24 cellular contexts compared by ENCODE assay signal in genomic region chr20:48339986-48340884, GRCh38.
DNase-seq lines count a peak whose midpoint lies in the region; ATAC-seq and TF ChIP-seq lines count a peak whose summit lies in the region.
"Had no signal": no experiment of that assay in that cellular context is flagged by ENCODE, and none has a peak within 500 bp of the region (broad histone marks: within the 10 kb centered on the region; RNA-seq: fewer than 3 reads in every experiment).

No MANE protein-coding gene starts in this region.

- H3K4me1 ChIP-seq in BLaER1 treated with 17β-estradiol and CSF1 and Interleukin-3, amounts not matched to agents 10 nM and 100 nM = peaks cover 10 to 54% (median 42%) of the 10 kb centered on the region in 10 experiments
- H3K4me1 ChIP-seq in PC-9 (replicated peaks; ENCODE audit: insufficient read depth) (peaks cover 18% of the 10 kb centered on the region), muscle layer of colon (ENCODE audit: insufficient read depth, low read length) (peaks cover 23% of the 10 kb centered on the region)

- H3K4me3 Mint-ChIP-seq in activated T-helper 2 cell treated with anti-CD3 and anti-CD28 coated beads, Interferon-gamma antibody, Interleukin-2, Interleukin-4, amounts not matched to agents 10 μg/mL and 5 μg/mL and 100 μg/mL, durations not matched to agents 14 hours and 24 hours and 36 hours (ENCODE audit: low read depth) = no peak overlapping the region
- H3K4me3 Mint-ChIP-seq in endothelial cell (ENCODE audit: unreplicated experiment) = no peak overlapping the region
- H3K4me3 Mint-ChIP-seq: activated T-cell treated with anti-CD3 and anti-CD28 coated beads, Interleukin-2, amount 50 U/mL, for 4 hours; CD8-positive, alpha-beta T cell; stimulated activated naive CD8-positive, alpha-beta T cell treated with anti-CD3 and anti-CD28 coated beads, Interleukin-15, Interleukin-2, amounts not matched to agents 100 ng/mL and 50 ng/mL, for 24 hours had no signal

- no TSS peak for BruUV-seq in PC-9 (replicated peaks; lab: Mats Ljungman, UMichigan)

- no peak overlapping the region for H3K27ac Mint-ChIP-seq in activated T-helper 2 cell treated with anti-CD3 and anti-CD28 coated beads, Interferon-gamma antibody, Interleukin-2, Interleukin-4, amounts not matched to agents 10 μg/mL and 5 μg/mL and 100 μg/mL, durations not matched to agents 14 hours and 24 hours and 36 hours
- no peak overlapping the region for H3K27ac Mint-ChIP-seq in endothelial cell (ENCODE audit: unreplicated experiment)
- H3K27ac Mint-ChIP-seq: activated naive CD4-positive, alpha-beta T cell treated with anti-CD3 and anti-CD28 coated beads, Interleukin-2, amount 50 U/mL, for 72 hours; CD8-positive, alpha-beta T cell; stimulated activated naive CD8-positive, alpha-beta T cell treated with anti-CD3 and anti-CD28 coated beads, Interleukin-15, Interleukin-2, amounts not matched to agents 100 ng/mL and 50 ng/mL, for 24 hours had no signal

- H3K9ac ChIP-seq in BLaER1 treated with 17β-estradiol and CSF1 and Interleukin-3, amounts not matched to agents 10 nM and 100 nM = no peak overlapping the region
- H3K9ac ChIP-seq in muscle layer of colon (ENCODE audit: low read length) = no peak overlapping the region

- DNase-seq in PC-9 (no peak), amniotic stem cell (lab: John Stamatoyannopoulos, UW) (no peak), endothelial cell (ENCODE audit: low spot score) (no peak)
- DNase-seq in activated T-helper 2 cell treated with anti-CD3 and anti-CD28 coated beads, Interferon-gamma antibody, Interleukin-2, Interleukin-4, amounts not matched to agents 10 μg/mL and 5 μg/mL and 100 μg/mL, durations not matched to agents 14 hours and 24 hours and 36 hours (ENCODE audit: low spot score) = no peak
- no peak for DNase-seq in stimulated activated CD4-positive, alpha-beta T cell treated with anti-CD3 and anti-CD28 coated beads, Interleukin-15, amount 100 ng/mL, for 24 hours
- DNase-seq: activated CD4-positive, alpha-beta T cell treated with anti-CD3 and anti-CD28 coated beads, Interleukin-2, amount 50 U/mL, for 48 hours; activated T-cell treated with anti-CD3 and anti-CD28 coated beads, Interleukin-2, amount 50 U/mL, for 4 hours; CD8-positive, alpha-beta T cell; DMS79 treated with DMSO at 0.1 percent for 48 hours; foreskin fibroblast; IMR-90; kidney glomerular epithelial cell; NCI-H2081; NCI-H510A treated with DMSO at 0.1 percent for 48 hours; retina; SHP77 treated with DMSO at 0.1 percent for 48 hours; WERI-Rb-1 had no signal

- no peaks in the 10 kb centered on the region for H3K36me3 Mint-ChIP-seq in activated T-helper 2 cell treated with anti-CD3 and anti-CD28 coated beads, Interferon-gamma antibody, Interleukin-2, Interleukin-4, amounts not matched to agents 10 μg/mL and 5 μg/mL and 100 μg/mL, durations not matched to agents 14 hours and 24 hours and 36 hours (ENCODE audit: low read depth)
- no peaks in the 10 kb centered on the region for H3K36me3 Mint-ChIP-seq in endothelial cell (ENCODE audit: low read depth, unreplicated experiment)
- H3K36me3 Mint-ChIP-seq: activated naive CD4-positive, alpha-beta T cell treated with anti-CD3 and anti-CD28 coated beads, Interleukin-2, amount 50 U/mL, for 72 hours; CD8-positive, alpha-beta T cell; mesothelial cell of epicardium had no signal

- H3K36me3 ChIP-seq in BLaER1 treated with 17β-estradiol and CSF1 and Interleukin-3, amounts not matched to agents 10 nM and 100 nM = no peaks in the 10 kb centered on the region
- H3K36me3 ChIP-seq in PC-9 (ENCODE audit: low read depth) (no peaks in the 10 kb centered on the region), muscle layer of colon (ENCODE audit: insufficient read depth, low read length) (no peaks in the 10 kb centered on the region)
- H3K36me3 ChIP-seq: neutrophil, WERI-Rb-1 had no signal

- intact Hi-C loops in PC-9 (cut with micrococcal nuclease; ENCODE audit: unreplicated experiment) = no loop called here
- intact Hi-C loops in activated T-helper 2 cell treated with anti-CD3 and anti-CD28 coated beads, Interferon-gamma antibody, Interleukin-2, Interleukin-4, amounts not matched to agents 10 μg/mL and 5 μg/mL and 100 μg/mL, durations not matched to agents 14 hours and 24 hours and 36 hours (cut with micrococcal nuclease) = no loop called here

- peaks cover 0 to 10% (median 0%) of the 10 kb centered on the region in 11 experiments; a peak in 6 of 22 replicates for H3K9me3 ChIP-seq in BLaER1 treated with 17β-estradiol and CSF1 and Interleukin-3, amounts not matched to agents 10 nM and 100 nM (replicated peaks in 1 of 11)
- H3K9me3 ChIP-seq in PC-9 (ENCODE audit: insufficient read depth, low read depth) = no peaks in the 10 kb centered on the region
- H3K9me3 ChIP-seq in muscle layer of colon (ENCODE audit: low read length) = no peaks in the 10 kb centered on the region
- H3K9me3 ChIP-seq: neutrophil had no signal

- TF ChIP-seq CTCF in PC-9 (conservative IDR thresholded peaks at IDR 0.05) = no peak
- TF ChIP-seq CTCF in endothelial cell (IDR thresholded peaks at IDR 0.05; ENCODE audit: unreplicated experiment) = no peak

- H3K4me2 ChIP-seq in BLaER1 treated with 17β-estradiol and CSF1 and Interleukin-3, amounts not matched to agents 10 nM and 100 nM = peak overlapping the region; percentile 20 to 57 (median 43); a peak in 16 of 22 replicates
- H3K4me2 ChIP-seq in PC-9 = peak overlapping the region; percentile 27; the same call in 1 of the 2 replicates

- POLR2A ChIA-PET in PC-9 (lab: Charles Lee; ENCODE audit: unreplicated experiment) = no interaction called here

- H4K20me1 ChIP-seq in BLaER1 treated with 17β-estradiol and CSF1 and Interleukin-3, amounts not matched to agents 10 nM and 100 nM = no peaks in the 10 kb centered on the region
- no peaks in the 10 kb centered on the region for H4K20me1 ChIP-seq in PC-9 (ENCODE audit: insufficient read depth)

- H3K27ac ChIP-seq in BLaER1 treated with 17β-estradiol and CSF1 and Interleukin-3, amounts not matched to agents 10 nM and 100 nM = no peak overlapping the region
- H3K27ac ChIP-seq in PC-9 (no peak overlapping the region), muscle layer of colon (ENCODE audit: low read depth, low read length) (peak overlapping the region; percentile 16)
- H3K27ac ChIP-seq: neutrophil, WERI-Rb-1 had no signal

- H3K27me3 ChIP-seq in BLaER1 treated with 17β-estradiol and CSF1 and Interleukin-3, amounts not matched to agents 10 nM and 100 nM = no peaks in the 10 kb centered on the region
- H3K27me3 ChIP-seq in PC-9 (ENCODE audit: insufficient read depth, low read depth) (no peaks in the 10 kb centered on the region), muscle layer of colon (ENCODE audit: control insufficient read depth in 1 of 2, insufficient read depth in 2 of 2, low read length in 2 of 2) (no peaks in the 10 kb centered on the region)

- H2AFZ ChIP-seq in PC-9 = no peak overlapping the region

- no peak overlapping the region for H3K4me3 ChIP-seq in BLaER1 treated with 17β-estradiol and CSF1 and Interleukin-3, amounts not matched to agents 10 nM and 100 nM
- no peak overlapping the region for H3K4me3 ChIP-seq in PC-9
- peak overlapping the region in 1 of 2 donors; percentile 22 for H3K4me3 ChIP-seq in muscle layer of colon (ENCODE audit: low read depth in 1 of 2, low read length in 2 of 2)

- CTCF ChIA-PET in PC-9 (lab: Charles Lee) = no interaction called here

- H3K79me2 ChIP-seq in PC-9 (ENCODE audit: low read depth) = no peaks in the 10 kb centered on the region

- peaks cover 2% of the 10 kb centered on the region for H3K27me3 Mint-ChIP-seq in activated T-helper 2 cell treated with anti-CD3 and anti-CD28 coated beads, Interferon-gamma antibody, Interleukin-2, Interleukin-4, amounts not matched to agents 10 μg/mL and 5 μg/mL and 100 μg/mL, durations not matched to agents 14 hours and 24 hours and 36 hours (ENCODE audit: low read depth)
- H3K27me3 Mint-ChIP-seq in endothelial cell (ENCODE audit: unreplicated experiment) = peaks cover 5% of the 10 kb centered on the region

- peak; percentile 63 for ATAC-seq in GM18909 (IDR thresholded peaks at IDR 0.05; ENCODE audit: poor library complexity, unreplicated experiment)
- ATAC-seq: activated T-cell treated with anti-CD3 and anti-CD28 coated beads, Interleukin-2, amount 50 U/mL, for 4 hours; CD8-positive, alpha-beta T cell had no signal

- H3F3A ChIP-seq in PC-9 (ENCODE audit: insufficient read depth, low read depth) = peaks cover 4% of the 10 kb centered on the region; the same call in 1 of the 2 replicates

- H3K9me2 ChIP-seq in PC-9 (ENCODE audit: insufficient read depth) = no peaks in the 10 kb centered on the region

- H3K4me1 Mint-ChIP-seq in activated T-helper 2 cell treated with anti-CD3 and anti-CD28 coated beads, Interferon-gamma antibody, Interleukin-2, Interleukin-4, amounts not matched to agents 10 μg/mL and 5 μg/mL and 100 μg/mL, durations not matched to agents 14 hours and 24 hours and 36 hours (ENCODE audit: low read depth) = peaks cover 3% of the 10 kb centered on the region
- no peaks in the 10 kb centered on the region for H3K4me1 Mint-ChIP-seq in endothelial cell (ENCODE audit: unreplicated experiment)

- H3K9me3 Mint-ChIP-seq in activated T-helper 2 cell treated with anti-CD3 and anti-CD28 coated beads, Interferon-gamma antibody, Interleukin-2, Interleukin-4, amounts not matched to agents 10 μg/mL and 5 μg/mL and 100 μg/mL, durations not matched to agents 14 hours and 24 hours and 36 hours = no peaks in the 10 kb centered on the region
- H3K9me3 Mint-ChIP-seq in endothelial cell (ENCODE audit: unreplicated experiment) = no peaks in the 10 kb centered on the region
- H3K9me3 Mint-ChIP-seq: activated naive CD4-positive, alpha-beta T cell treated with anti-CD3 and anti-CD28 coated beads, Interleukin-2, amount 50 U/mL, for 72 hours; activated T-cell treated with anti-CD3 and anti-CD28 coated beads, Interleukin-2, amount 50 U/mL, for 4 hours; CD8-positive, alpha-beta T cell; mesothelial cell of epicardium; stimulated activated naive CD8-positive, alpha-beta T cell treated with anti-CD3 and anti-CD28 coated beads, Interleukin-15, Interleukin-2, amounts not matched to agents 100 ng/mL and 50 ng/mL, for 24 hours had no signal
